Comparison of ENCODE assay signal across 16 cellular contexts in genomic region chr3:122184591-122184929, GRCh38. TPM values are rescaled to one million over a fixed set of nuclear protein-coding genes. Genes with fewer than 3 reads are reported as not detected.
DNase-seq lines count a peak whose midpoint lies in the region; ATAC-seq and TF ChIP-seq lines count a peak whose summit lies in the region.
"Had no signal": no experiment of that assay in that cellular context is flagged by ENCODE, and none has a peak within 500 bp of the region (broad histone marks: within the 10 kb centered on the region; RNA-seq: fewer than 3 reads in every experiment).

No MANE protein-coding gene starts in this region.

- H3K56ac ChIP-seq in mesendoderm (ENCODE audit: low read length), result peak overlapping the region; percentile 73

- CTCF ChIA-PET in RWPE1 (lab: Yijun Ruan, JAX), result no interaction called here

- no peak overlapping the region for H3K4ac ChIP-seq in mesendoderm (ENCODE audit: low read depth, low read length)

- no peak overlapping the region for H2BK15ac ChIP-seq in mesendoderm (replicated peaks; ENCODE audit: low read depth)

- no peak overlapping the region for H2BK120ac ChIP-seq in mesendoderm (ENCODE audit: low read depth, low read length)

- H4K5ac ChIP-seq in mesendoderm (ENCODE audit: low read length), result no peak overlapping the region

- no peak overlapping the region for H2AK5ac ChIP-seq in mesendoderm (ENCODE audit: low read length)

- H3K36me3 ChIP-seq in HUES6 (ENCODE audit: control insufficient read depth, insufficient read depth, low read length) (no peaks in the 10 kb centered on the region), ectodermal cell (ENCODE audit: control insufficient read depth, insufficient read depth, low read length) (no peaks in the 10 kb centered on the region), mesendoderm (ENCODE audit: control insufficient read depth, insufficient read depth, low read length) (no peaks in the 10 kb centered on the region), suprapubic skin (no peaks in the 10 kb centered on the region)
- H3K36me3 ChIP-seq: heart right ventricle, prostate gland had no signal

- H3K27me3 ChIP-seq in HUES6 (ENCODE audit: control insufficient read depth, insufficient read depth, low read length) (peaks cover 93% of the 10 kb centered on the region), ectodermal cell (ENCODE audit: control insufficient read depth, insufficient read depth, low read length, poor library complexity, severe bottlenecking) (peaks cover 75% of the 10 kb centered on the region), mesendoderm (ENCODE audit: insufficient read depth, low read length, poor library complexity) (peaks cover 13% of the 10 kb centered on the region), suprapubic skin (peaks cover 49% of the 10 kb centered on the region)

- H3K4me1 ChIP-seq in HUES6 (ENCODE audit: control insufficient read depth, insufficient read depth, low read length), result no peaks in the 10 kb centered on the region
- no peaks in the 10 kb centered on the region for H3K4me1 ChIP-seq in ectodermal cell (ENCODE audit: control insufficient read depth, insufficient read depth, low read length)
- H3K4me1 ChIP-seq in mesendoderm (ENCODE audit: control insufficient read depth, low read depth, low read length), result no peaks in the 10 kb centered on the region
- H3K4me1 ChIP-seq in suprapubic skin, result peaks cover 9% of the 10 kb centered on the region
- H3K4me1 ChIP-seq: prostate gland had no signal

- no peak overlapping the region for H4K8ac ChIP-seq in mesendoderm (ENCODE audit: low read depth, low read length)

- no peaks in the 10 kb centered on the region for H3K79me2 ChIP-seq in mesendoderm (ENCODE audit: control insufficient read depth, insufficient read depth, low read length)

- H3K23ac ChIP-seq in mesendoderm (ENCODE audit: low read length), result no peak overlapping the region

- no peak overlapping the region for H3K9ac ChIP-seq in HUES6 (ENCODE audit: low read length)
- H3K9ac ChIP-seq in mesendoderm (ENCODE audit: low read length), result no peak overlapping the region

- TF ChIP-seq CTCF in suprapubic skin (IDR thresholded peaks at IDR 0.05), result no peak
- no peak for TF ChIP-seq CTCF in RWPE1 (conservative IDR thresholded peaks at IDR 0.05; ENCODE audit: low read depth)

- DNase-seq in mesendoderm, result peak; percentile 1
- no peak for DNase-seq in suprapubic skin (ENCODE audit: low spot score in 2 of 2)
- DNase-seq in stimulated activated CD4-positive, alpha-beta T cell treated with anti-CD3 and anti-CD28 coated beads, Interleukin-2, amount 100 ng/mL, for 24 hours, result no peak
- no peak for DNase-seq in HCEC 1CT
- DNase-seq in RWPE1 (ENCODE audit: low spot score), result no peak
- DNase-seq: central memory CD4-positive, alpha-beta T cell; EL; erythroblast; heart right ventricle; NCI-H1092 treated with DMSO at 0.1 percent for 48 hours; stimulated activated CD4-positive, alpha-beta T cell treated with anti-CD3 and anti-CD28 coated beads, Interleukin-4, amount 100 ng/mL, for 1 hour had no signal

- TF ChIP-seq EP300 in suprapubic skin (IDR thresholded peaks at IDR 0.05), result no peak

- H3K27ac ChIP-seq in HUES6 (ENCODE audit: low read depth, low read length), result no peak overlapping the region
- no peak overlapping the region for H3K27ac ChIP-seq in ectodermal cell (ENCODE audit: insufficient read depth, low read depth, low read length, poor library complexity, severe bottlenecking)
- H3K27ac ChIP-seq in mesendoderm (ENCODE audit: low read depth, low read length), result no peak overlapping the region
- no peak overlapping the region for H3K27ac ChIP-seq in suprapubic skin
- H3K27ac ChIP-seq in RWPE1, result no peak overlapping the region
- H3K27ac ChIP-seq: C4-2B, heart right ventricle, prostate gland had no signal

- TF ChIP-seq POLR2A in suprapubic skin (IDR thresholded peaks at IDR 0.05), result no peak

- H3K4me2 ChIP-seq in mesendoderm (ENCODE audit: low read length), result peak overlapping the region; percentile 65

- H3K9me3 ChIP-seq in HUES6 (ENCODE audit: control insufficient read depth, insufficient read depth, low read depth, low read length) (no peaks in the 10 kb centered on the region), ectodermal cell (ENCODE audit: control insufficient read depth, low read length) (no peaks in the 10 kb centered on the region), suprapubic skin (no peaks in the 10 kb centered on the region)
- H3K9me3 ChIP-seq: heart right ventricle, prostate gland had no signal

- 8 to 10% methylated on average over 19 of the region's 19 CpGs for WGBS in ectodermal cell, 2 experiments
- WGBS in mesendoderm (ENCODE audit: extremely low coverage, insufficient coverage, low lambda C conversion rate), result no CpG with 5 or more reads among the region's 19 CpGs
- 1% methylated on average over 15 of the region's 19 CpGs for WGBS in suprapubic skin

- H3K4me3 ChIP-seq in HUES6 (ENCODE audit: low read depth, low read length) (peak overlapping the region; percentile 76), ectodermal cell (ENCODE audit: insufficient read depth, low read depth, low read length) (peak overlapping the region; percentile 25), mesendoderm (ENCODE audit: low read length) (no peak overlapping the region), suprapubic skin (peak overlapping the region; percentile 38)
- H3K4me3 ChIP-seq: prostate gland had no signal

- POLR2A ChIA-PET in RWPE1 (lab: Yijun Ruan, JAX; ENCODE audit: low non-redundant PET), result no interaction called here

- H3K79me1 ChIP-seq in mesendoderm (ENCODE audit: low read length), result no peaks in the 10 kb centered on the region

- ATAC-seq in esophagus mucosa, result no peak

- no peak overlapping the region for H3K18ac ChIP-seq in mesendoderm (ENCODE audit: low read length)

- H2BK5ac ChIP-seq in mesendoderm (ENCODE audit: low read length), result no peak overlapping the region

RNA-seq across cellular contexts. Expression of gene CASR, which starts 1.1 kb away (rescaled TPM):
- not detected for polyA plus RNA-seq in ectodermal cell (2013, experiment 1 of 4)
- not detected for polyA plus RNA-seq in ectodermal cell (2013, experiment 2 of 4)
- polyA plus RNA-seq in ectodermal cell (2013, experiment 3 of 4), result not detected
- not detected for polyA plus RNA-seq in ectodermal cell (2013, experiment 4 of 4)
- polyA plus RNA-seq in mesendoderm (2013, experiment 1 of 2), result 0.03 TPM
- polyA plus RNA-seq in mesendoderm (2013, experiment 2 of 2), result 0.10 TPM
- total RNA-seq in suprapubic skin (not detected), esophagus mucosa (not detected)
- total RNA-seq: heart right ventricle had no signal
- polyA plus RNA-seq: heart right ventricle had no signal
